Comparison of ENCODE assay signal across 8 cellular contexts in the genomic region with DNA sequence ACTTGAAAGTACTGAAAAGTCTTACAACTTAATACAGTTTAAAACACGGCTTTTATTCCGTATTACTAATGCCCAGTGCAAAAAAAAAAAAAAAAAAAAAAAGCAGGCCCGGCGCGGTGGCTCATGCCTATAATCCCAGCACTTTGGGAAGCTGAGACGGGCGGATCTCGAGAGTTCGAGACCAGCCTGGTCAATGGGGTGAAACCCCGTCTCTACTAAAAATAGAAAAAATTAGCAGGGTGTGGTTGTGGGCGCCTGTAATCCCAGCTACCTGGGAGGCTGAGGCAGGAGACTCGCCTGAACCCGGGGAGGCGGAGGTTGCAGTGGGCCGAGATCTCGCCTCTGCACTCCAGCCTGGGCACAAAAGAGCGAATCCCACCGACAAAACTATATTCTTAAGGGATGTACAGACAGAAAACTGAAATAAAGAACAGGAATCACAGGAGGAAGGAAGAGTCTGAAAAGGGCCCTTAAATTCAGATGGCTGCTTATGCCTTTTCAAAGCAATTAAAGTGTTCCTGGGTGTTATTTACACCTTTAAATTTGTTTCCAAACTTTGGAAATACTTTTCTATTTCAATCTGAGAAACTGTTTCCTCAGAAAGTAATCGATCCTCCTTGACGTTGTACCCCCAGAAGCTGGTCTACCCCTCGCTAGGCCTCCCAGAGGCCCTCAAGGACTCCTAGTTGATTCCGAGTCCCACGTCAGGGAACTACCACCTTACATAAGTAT. TPM values are rescaled to one million over a fixed set of nuclear protein-coding genes. Genes with fewer than 3 reads are reported as not detected.
A peak's percentile ranks its signal among the peaks of the same experiment; 100 is the strongest.
DNase-seq lines count a peak whose midpoint lies in the region; ATAC-seq and TF ChIP-seq lines count a peak whose summit lies in the region.

No MANE protein-coding gene starts in this region.

- peaks cover 53% of the 10 kb centered on the region for H4K20me1 ChIP-seq in PC-9 (ENCODE audit: insufficient read depth)

- TF ChIP-seq CTCF in CD8-positive, alpha-beta T cell (IDR thresholded peaks at IDR 0.05) = no peak
- TF ChIP-seq CTCF in PC-9 (conservative IDR thresholded peaks at IDR 0.05) (no peak), astrocyte of the cerebellum (IDR thresholded peaks at IDR 0.05; ENCODE audit: low read depth, low read length, missing control alignments) (no peak), liver (IDR thresholded peaks at IDR 0.05; ENCODE audit: low read depth, low read length, missing input control) (no peak), stomach (IDR thresholded peaks at IDR 0.05) (no peak)

- H3K4me1 Mint-ChIP-seq in CD8-positive, alpha-beta T cell (ENCODE audit: low read depth) = peaks cover 42% of the 10 kb centered on the region

- CTCF ChIA-PET in CD8-positive, alpha-beta T cell (lab: Charles Lee) = interaction anchor here (0.7 to 9.8 kb wide), 3 partner anchors 29 to 1273 kb away, joined by 3 to 97 read pairs (median 4); a partner anchor contains a TSS
- CTCF ChIA-PET in PC-9 (lab: Charles Lee) = interaction anchor here (0.6 to 1.1 kb wide), 3 partner anchors 24 to 593 kb away, joined by 3 to 19 read pairs (median 4); no protein-coding TSS in a partner anchor

- intact Hi-C loops in CD8-positive, alpha-beta T cell (cut with DNase I, micrococcal nuclease) = loop anchor here (1.0 to 5.0 kb wide), 5 partner anchors 29 to 1275 kb away; a partner anchor contains a TSS
- intact Hi-C loops in PC-9 (cut with micrococcal nuclease; ENCODE audit: unreplicated experiment) = loop anchor here (1.0 to 10.0 kb wide), 5 partner anchors 28 to 1763 kb away; no protein-coding TSS in a partner anchor
- intact Hi-C loops in stomach (cut with DNase I; ENCODE audit: low total_unique reads) = no loop called here

- under 1% methylated on average over 23 of the region's 23 CpGs for WGBS in liver
- WGBS in stomach, 5 donors = 0% methylated on average over 23 of the region's 23 CpGs

- in situ Hi-C loops in astrocyte of the cerebellum (cut with HindIII; ENCODE audit: low sequenced_read_pairs) = no loop called here

- H3K27ac ChIP-seq in CD8-positive, alpha-beta T cell (ENCODE audit: low read depth, low read length) = peak overlapping the region; percentile 99
- H3K27ac ChIP-seq in PC-9 (peak overlapping the region; percentile 98), liver (ENCODE audit: low read depth in 1 of 2, low read length in 2 of 2) (peak overlapping the region; percentile 99 to 100), stomach (peak overlapping the region; percentile 96 to 100 (median 99))

- peaks cover 72% of the 10 kb centered on the region for H3K36me3 Mint-ChIP-seq in CD8-positive, alpha-beta T cell

- H3K79me2 ChIP-seq in PC-9 (ENCODE audit: low read depth) = peaks cover 95% of the 10 kb centered on the region

- H3K36me3 ChIP-seq in CD8-positive, alpha-beta T cell (ENCODE audit: insufficient read depth, low read length) = no peaks in the 10 kb centered on the region
- H3K36me3 ChIP-seq in PC-9 (ENCODE audit: low read depth) (peaks cover 4% of the 10 kb centered on the region; the same call in 1 of the 2 replicates), liver (ENCODE audit: control insufficient read depth in 4 of 4, insufficient read depth in 3 of 4, low read depth in 1 of 4, low read length in 3 of 4) (no peaks in the 10 kb centered on the region), stomach (no peaks in the 10 kb centered on the region)

- H3K27me3 Mint-ChIP-seq in CD8-positive, alpha-beta T cell (ENCODE audit: low read depth) = no peaks in the 10 kb centered on the region

- H3K9me3 Mint-ChIP-seq in CD8-positive, alpha-beta T cell = no peaks in the 10 kb centered on the region

- TF ChIP-seq EP300 in stomach (IDR thresholded peaks at IDR 0.05) = no peak

- H3K9me3 ChIP-seq in CD8-positive, alpha-beta T cell (ENCODE audit: low read length) = no peaks in the 10 kb centered on the region
- H3K9me3 ChIP-seq in PC-9 (ENCODE audit: insufficient read depth, low read depth) (no peaks in the 10 kb centered on the region), liver (ENCODE audit: control insufficient read depth in 4 of 4, low read length in 3 of 4) (no peaks in the 10 kb centered on the region), stomach (no peaks in the 10 kb centered on the region)

- H3K4me1 ChIP-seq in CD8-positive, alpha-beta T cell (ENCODE audit: insufficient read depth, low read length) = peaks cover 43% of the 10 kb centered on the region
- H3K4me1 ChIP-seq in PC-9 (replicated peaks; ENCODE audit: insufficient read depth) (peaks cover 55% of the 10 kb centered on the region), liver (ENCODE audit: control insufficient read depth in 4 of 4, insufficient read depth in 4 of 4, low read length in 3 of 4) (peaks cover 9 to 31% (median 25%) of the 10 kb centered on the region in 4 donors), stomach (peaks cover 10 to 25% (median 18%) of the 10 kb centered on the region in 4 donors)

- H3K4me3 ChIP-seq in CD8-positive, alpha-beta T cell (ENCODE audit: low read depth, low read length) = peak overlapping the region; percentile 99
- H3K4me3 ChIP-seq in PC-9 (peak overlapping the region; percentile 95), astrocyte of the cerebellum (ENCODE audit: low read depth, low read length) (peak overlapping the region; percentile 96), liver (ENCODE audit: low read depth in 1 of 3, low read length in 3 of 3) (peak overlapping the region; percentile 83 to 96 (median 91)), stomach (peak overlapping the region; percentile 77 to 95 (median 88))

- peak in 1 of 4 donors; percentile 21 for TF ChIP-seq POLR2A in stomach (IDR thresholded peaks at IDR 0.05)

- no peaks in the 10 kb centered on the region for H3K27me3 ChIP-seq in CD8-positive, alpha-beta T cell (ENCODE audit: insufficient read depth, low read length)
- H3K27me3 ChIP-seq in PC-9 (ENCODE audit: insufficient read depth, low read depth) (no peaks in the 10 kb centered on the region), liver (ENCODE audit: control insufficient read depth in 4 of 4, insufficient read depth in 4 of 4, low read length in 3 of 4) (no peaks in the 10 kb centered on the region), stomach (no peaks in the 10 kb centered on the region)

- peak overlapping the region; percentile 99 for H3K4me3 Mint-ChIP-seq in CD8-positive, alpha-beta T cell

- ATAC-seq in CD8-positive, alpha-beta T cell = no peak
- ATAC-seq in HG03097 (IDR thresholded peaks at IDR 0.05; ENCODE audit: low FRiP score, unreplicated experiment) = no peak

- H3K27ac Mint-ChIP-seq in CD8-positive, alpha-beta T cell = peak overlapping the region; percentile 100

- TSS peak; percentile 24 for BruUV-seq in PC-9 (replicated peaks; lab: Mats Ljungman, UMichigan)

- peak overlapping the region; percentile 99 to 100 for H3K9ac ChIP-seq in liver (ENCODE audit: low read depth in 1 of 2, low read length in 2 of 2)

- H3F3A ChIP-seq in PC-9 (ENCODE audit: insufficient read depth, low read depth) = peaks cover 9% of the 10 kb centered on the region; the same call in 1 of the 2 replicates

- no peak overlapping the region for H2AFZ ChIP-seq in PC-9

- no peaks in the 10 kb centered on the region for H3K9me2 ChIP-seq in PC-9 (ENCODE audit: insufficient read depth)

- peak overlapping the region; percentile 96 for H3K4me2 ChIP-seq in PC-9

- peak in 3 of 7 experiments; percentile 10 to 28 (median 24) for DNase-seq in CD8-positive, alpha-beta T cell
- no peak for DNase-seq in PC-9
- no peak for DNase-seq in astrocyte of the cerebellum (ENCODE audit: low read depth)
- no peak for DNase-seq in stomach
- no peak for DNase-seq in iPS-NIHi7 (ENCODE audit: extremely low spot score)
- DNase-seq in D341Med (ENCODE audit: low spot score) = no peak

- POLR2A ChIA-PET in CD8-positive, alpha-beta T cell (lab: Charles Lee) = interaction anchor here (0.6 to 10.2 kb wide), 13 partner anchors 11 to 68 kb away, joined by 3 to 194 read pairs (median 4); no protein-coding TSS in a partner anchor
- POLR2A ChIA-PET in PC-9 (lab: Charles Lee; ENCODE audit: unreplicated experiment) = interaction anchor here (0.7 kb wide), 1 partner anchor 1763 kb away, joined by 5 read pairs; no protein-coding TSS in a partner anchor

- no peak for TF ChIP-seq RAD21 in liver (IDR thresholded peaks at IDR 0.05)

TF ChIP-seq in liver, 16 proteins besides CTCF, POLR2A, EP300 and RAD21:
- no peak for TF ChIP-seq NR2F2 (IDR thresholded peaks at IDR 0.05)
- TF ChIP-seq EGR1 (IDR thresholded peaks at IDR 0.05; ENCODE audit: low read depth in 2 of 2) = no peak
- TF ChIP-seq TAF1 (conservative IDR thresholded peaks at IDR 0.05) = no peak
- TF ChIP-seq SP1 (IDR thresholded peaks at IDR 0.05) = no peak
- TF ChIP-seq HNF4A (conservative IDR thresholded peaks at IDR 0.05) = no peak

RNA-seq across cellular contexts. Expression of a gene that starts 2.1 kb away (rescaled TPM):
- 100 to 1,000 TPM; 320 TPM for total RNA-seq in CD8-positive, alpha-beta T cell
- total RNA-seq in PC-9 (2021) (58.6 and 68.1 TPM in 2 replicates), liver (10 to 100 TPM; 52.4 to 55.6 TPM), stomach (100 to 1,000 TPM in 2 of 5 donors, 10 to 100 TPM in 3; 64.8 to 330 (median 93.9) TPM)
- polyA plus RNA-seq in liver (10 to 100 TPM in 1 of 2 donors, 1 to 10 TPM in 1; 7.1 to 32.5 TPM), stomach (10 to 100 TPM in 2 of 3 donors, 1 to 10 TPM in 1; 9.4 to 12.5 (median 11.9) TPM)
